ENCODE assay signal across 8 cellular contexts in the genomic region with DNA sequence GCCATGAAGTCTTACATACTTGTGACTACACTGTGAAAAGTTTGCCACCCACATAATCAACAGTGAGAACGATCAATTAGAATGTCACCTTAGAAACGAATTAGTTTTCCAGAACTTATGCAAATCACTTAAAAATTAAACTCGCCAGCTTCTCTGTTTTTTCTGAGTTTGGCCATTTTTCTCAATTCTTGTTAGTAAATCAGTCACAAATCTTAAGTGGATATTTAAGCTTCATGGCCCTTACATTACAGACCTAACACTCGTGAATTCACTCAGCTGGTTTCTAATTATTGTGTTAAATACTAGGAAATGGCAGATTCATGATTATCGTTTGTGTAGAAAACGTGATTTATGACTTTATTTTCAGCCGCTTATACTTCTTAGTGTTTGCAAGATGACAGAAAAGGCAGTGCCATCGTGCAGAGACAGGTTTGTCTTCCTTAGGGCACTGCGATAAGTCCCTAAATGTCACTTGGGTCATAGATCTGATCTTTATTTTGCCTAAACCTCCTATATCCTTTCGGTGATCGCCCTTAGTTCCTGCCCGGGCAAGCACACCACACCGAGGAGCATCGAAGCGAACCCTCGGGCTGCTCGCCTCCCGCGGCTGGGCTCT. TPM values are rescaled to one million over a fixed set of nuclear protein-coding genes. Genes with fewer than 3 reads are reported as not detected.
A peak's percentile ranks its signal among the peaks of the same experiment; 100 is the strongest.
DNase-seq lines count a peak whose midpoint lies in the region; ATAC-seq and TF ChIP-seq lines count a peak whose summit lies in the region.

No MANE protein-coding gene starts in this region.

- no peak for TF ChIP-seq POLR2A in tibial nerve (IDR thresholded peaks at IDR 0.05)

- ATAC-seq in HG02642 (IDR thresholded peaks at IDR 0.05; ENCODE audit: poor library complexity, unreplicated experiment) (peak; percentile 53), HG03565 (IDR thresholded peaks at IDR 0.05; ENCODE audit: unreplicated experiment) (no peak)
- no peak for ATAC-seq in activated naive CD8-positive, alpha-beta T cell treated with anti-CD3 and anti-CD28 coated beads, Interleukin-2, amount 50 U/mL, for 24 hours

- intact Hi-C loops in Calu3 (cut with micrococcal nuclease; ENCODE audit: unreplicated experiment), result no loop called here
- intact Hi-C loops in posterior vena cava (cut with DNase I), result loop anchor here in 1 of 2 donors (1.0 kb wide), 1 partner anchor 9 kb away; no protein-coding TSS in a partner anchor

- H3K9me3 ChIP-seq in tibial nerve, result no peaks in the 10 kb centered on the region

- H3K36me3 Mint-ChIP-seq in activated naive CD8-positive, alpha-beta T cell treated with anti-CD3 and anti-CD28 coated beads, Interleukin-2, amount 50 U/mL, for 24 hours (ENCODE audit: low read depth), result no peaks in the 10 kb centered on the region
- no peaks in the 10 kb centered on the region for H3K36me3 Mint-ChIP-seq in Calu3 (ENCODE audit: insufficient read depth, unreplicated experiment)

- H3K27ac ChIP-seq in layer of hippocampus (ENCODE audit: low read depth, low read length) (peak overlapping the region; percentile 57), tibial nerve (peak overlapping the region; percentile 83 to 98 (median 92))

- H3K36me3 ChIP-seq in tibial nerve, result no peaks in the 10 kb centered on the region

- DNase-seq in activated naive CD8-positive, alpha-beta T cell treated with anti-CD3 and anti-CD28 coated beads, Interleukin-2, amount 50 U/mL, for 24 hours, result no peak
- DNase-seq in tibial nerve (ENCODE audit: low spot score in 2 of 2), result peak in 1 of 2 donors; percentile 28
- no peak for DNase-seq in Calu3
- no peak for DNase-seq in posterior vena cava (ENCODE audit: low spot score)

- 17 to 20% methylated on average over 19 of the region's 19 CpGs for WGBS in tibial nerve, 2 donors

- H3K4me3 ChIP-seq in GM08714 (ENCODE audit: low read length), result peak overlapping the region; percentile 68; the same call in 1 of the 2 replicates
- peak overlapping the region; percentile 45 to 88 (median 64) for H3K4me3 ChIP-seq in tibial nerve

- CTCF ChIA-PET in Calu3 (lab: Charles Lee), result no interaction called here

- peaks cover 0 to 73% (median 10%) of the 10 kb centered on the region in 4 donors for H3K4me1 ChIP-seq in tibial nerve

- H3K27ac Mint-ChIP-seq in activated naive CD8-positive, alpha-beta T cell treated with anti-CD3 and anti-CD28 coated beads, Interleukin-2, amount 50 U/mL, for 24 hours, result no peak overlapping the region
- no peak overlapping the region for H3K27ac Mint-ChIP-seq in Calu3 (ENCODE audit: unreplicated experiment)

- H3K27me3 ChIP-seq in layer of hippocampus (ENCODE audit: control insufficient read depth, insufficient read depth, low read length), result peaks cover 12% of the 10 kb centered on the region
- no peaks in the 10 kb centered on the region for H3K27me3 ChIP-seq in tibial nerve

- peaks cover 11% of the 10 kb centered on the region for H3K4me1 Mint-ChIP-seq in activated naive CD8-positive, alpha-beta T cell treated with anti-CD3 and anti-CD28 coated beads, Interleukin-2, amount 50 U/mL, for 24 hours
- H3K4me1 Mint-ChIP-seq in Calu3 (ENCODE audit: low read depth, unreplicated experiment), result no peaks in the 10 kb centered on the region

- peak overlapping the region; percentile 62 for H3K4me3 Mint-ChIP-seq in activated naive CD8-positive, alpha-beta T cell treated with anti-CD3 and anti-CD28 coated beads, Interleukin-2, amount 50 U/mL, for 24 hours
- H3K4me3 Mint-ChIP-seq in Calu3 (ENCODE audit: low read depth, unreplicated experiment), result no peak overlapping the region

- H3K27me3 Mint-ChIP-seq in activated naive CD8-positive, alpha-beta T cell treated with anti-CD3 and anti-CD28 coated beads, Interleukin-2, amount 50 U/mL, for 24 hours, result peaks cover 71% of the 10 kb centered on the region
- H3K27me3 Mint-ChIP-seq in Calu3 (ENCODE audit: unreplicated experiment), result peaks cover 16% of the 10 kb centered on the region

- BruUV-seq in Calu3 (replicated peaks; lab: Mats Ljungman, UMichigan), result no TSS peak

- no peaks in the 10 kb centered on the region for H3K9me3 Mint-ChIP-seq in activated naive CD8-positive, alpha-beta T cell treated with anti-CD3 and anti-CD28 coated beads, Interleukin-2, amount 50 U/mL, for 24 hours
- H3K9me3 Mint-ChIP-seq in Calu3 (ENCODE audit: low read depth, unreplicated experiment), result peaks cover 8% of the 10 kb centered on the region

- no peak for TF ChIP-seq EP300 in tibial nerve (IDR thresholded peaks at IDR 0.05)

- TF ChIP-seq CTCF in tibial nerve (IDR thresholded peaks at IDR 0.05) (no peak), Calu3 (IDR thresholded peaks at IDR 0.05; ENCODE audit: unreplicated experiment) (no peak)

RNA-seq across cellular contexts. Expression of gene CELF2, which starts 0.6 kb away (rescaled TPM):
- total RNA-seq in tibial nerve (100 to 1,000 TPM; 106 to 127 (median 120) TPM), Calu3 (2022) (not detected in 2 replicates), posterior vena cava (10 to 100 TPM; 70.6 to 80.6 TPM)

Comparison
In these comparisons a context has a peak if more than half of its experiments do, and no peak if none do; other contexts are left out.
1. RNA of gene CELF2, which starts 0.6 kb away (total RNA-seq): 106 to 127 TPM in tibial nerve and 70.6 to 80.6 TPM in posterior vena cava; not detected in Calu3; every median in the first group is over 10 times any median in the second.